Comparison of ENCODE assay signal across 25 cellular contexts in genomic region chr22:22403306-22403705, GRCh38.
"Had no signal": no experiment of that assay in that cellular context is flagged by ENCODE, and none has a peak within 500 bp of the region (broad histone marks: within the 10 kb centered on the region; RNA-seq: fewer than 3 reads in every experiment).

No MANE protein-coding gene starts in this region.

- H3K27me3 ChIP-seq: ovary, right atrium auricular region, right lobe of liver had no signal

- H3K4me3 Mint-ChIP-seq: natural killer cell; nephron progenitor cell; stimulated activated naive B cell treated with anti-CD40 and anti-IgM and Interleukin-4, amounts not matched to agents 10 μg/mL and 1 μg/mL and 100 μg/mL, for 72 hours had no signal

- H3K79me2 ChIP-seq: hepatocyte had no signal

- H3K4me2 ChIP-seq: hepatocyte had no signal

- DNase-seq: kidney glomerular epithelial cell; left cardiac atrium; left lung; lower lobe of right lung; mammary epithelial cell; mesenchymal stem cell; natural killer cell; nephron progenitor cell; ovary; right lobe of liver; stimulated activated CD4-positive, alpha-beta T cell treated with anti-CD3 and anti-CD28 coated beads, Interleukin-12 subunit alpha, Interleukin-12 subunit beta, amount 100 ng/mL, for 4 hours; stimulated activated CD4-positive, alpha-beta T cell treated with anti-CD3 and anti-CD28 coated beads, Interleukin-15, amount 100 ng/mL, for 24 hours; stimulated activated CD4-positive, alpha-beta T cell treated with anti-CD3 and anti-CD28 coated beads, Interleukin-2, amount 100 ng/mL, for 24 hours; stimulated activated CD4-positive, alpha-beta T cell treated with anti-CD3 and anti-CD28 coated beads, Interleukin-4, amount 100 ng/mL, for 1 hour; stimulated activated naive B cell treated with anti-CD40 and anti-IgM and Interleukin-4, amounts not matched to agents 10 μg/mL and 1 μg/mL and 100 μg/mL, for 72 hours; stimulated activated naive CD8-positive, alpha-beta T cell treated with anti-CD3 and anti-CD28 coated beads, Interleukin-15, Interleukin-2, amounts not matched to agents 100 U/mL and 50 U/mL, for 24 hours; stomach; tibial artery; upper lobe of right lung had no signal

- H3K27ac Mint-ChIP-seq: natural killer cell; nephron progenitor cell; progenitor cell of endocrine pancreas; stimulated activated naive B cell treated with anti-CD40 and anti-IgM and Interleukin-4, amounts not matched to agents 10 μg/mL and 1 μg/mL and 100 μg/mL, for 72 hours had no signal

- H3K27me3 Mint-ChIP-seq: stimulated activated naive B cell treated with anti-CD40 and anti-IgM and Interleukin-4, amounts not matched to agents 10 μg/mL and 1 μg/mL and 100 μg/mL, for 72 hours had no signal

- H3K4me1 Mint-ChIP-seq: natural killer cell, nephron progenitor cell had no signal

- H3K27ac ChIP-seq: hepatocyte, left lung, lower lobe of right lung, ovary, right atrium auricular region, right lobe of liver, stomach, suprapubic skin, thoracic aorta, tibial artery, upper lobe of right lung had no signal

- H3K4me1 ChIP-seq: left lung, lower lobe of right lung, right atrium auricular region, right lobe of liver, stomach, suprapubic skin, tibial artery, upper lobe of right lung had no signal

- H3K9me3 Mint-ChIP-seq: natural killer cell; nephron progenitor cell; stimulated activated naive B cell treated with anti-CD40 and anti-IgM and Interleukin-4, amounts not matched to agents 10 μg/mL and 1 μg/mL and 100 μg/mL, for 72 hours had no signal

- H3K4me3 ChIP-seq: hepatocyte, left lung, lower lobe of right lung, ovary, right atrium auricular region, right lobe of liver, stomach, suprapubic skin, thoracic aorta, tibial artery, upper lobe of right lung had no signal

- H2AFZ ChIP-seq: hepatocyte had no signal

- H3K36me3 ChIP-seq: left lung, lower lobe of right lung, ovary, right atrium auricular region, right lobe of liver, stomach, suprapubic skin, thoracic aorta, tibial artery, upper lobe of right lung had no signal

- FAIRE-seq: keratinocyte had no signal

- ATAC-seq: left cardiac atrium; left lung; lower lobe of right lung; stimulated activated naive CD8-positive, alpha-beta T cell treated with anti-CD3 and anti-CD28 coated beads, Interleukin-15, Interleukin-2, amounts not matched to agents 100 U/mL and 50 U/mL, for 24 hours had no signal

- H3K9me3 ChIP-seq: left lung, lower lobe of right lung, ovary, right atrium auricular region, right lobe of liver, stomach, suprapubic skin, thoracic aorta, tibial artery, upper lobe of right lung had no signal

- H3K36me3 Mint-ChIP-seq: natural killer cell; stimulated activated naive B cell treated with anti-CD40 and anti-IgM and Interleukin-4, amounts not matched to agents 10 μg/mL and 1 μg/mL and 100 μg/mL, for 72 hours had no signal
